Comparison of ENCODE assay signal across 17 cellular contexts in genomic region chr2:83069724-83070123, GRCh38.
A peak's percentile ranks its signal among the peaks of the same experiment; 100 is the strongest.
DNase-seq lines count a peak whose midpoint lies in the region; ATAC-seq and TF ChIP-seq lines count a peak whose summit lies in the region.
"Had no signal": no experiment of that assay in that cellular context is flagged by ENCODE, and none has a peak within 500 bp of the region (broad histone marks: within the 10 kb centered on the region; RNA-seq: fewer than 3 reads in every experiment).

No MANE protein-coding gene starts in this region.

- peaks cover 5% of the 10 kb centered on the region for H3K9me3 Mint-ChIP-seq in stimulated activated memory B cell treated with anti-CD40 and anti-IgM and Interleukin-4, amounts not matched to agents 10 μg/mL and 1 μg/mL and 100 μg/mL, for 72 hours

- TF ChIP-seq CTCF in GM10266 (IDR thresholded peaks at IDR 0.05; ENCODE audit: control insufficient read depth, insufficient read depth, low read depth, missing control alignments): no peak

- no peaks in the 10 kb centered on the region for H3K36me3 Mint-ChIP-seq in stimulated activated memory B cell treated with anti-CD40 and anti-IgM and Interleukin-4, amounts not matched to agents 10 μg/mL and 1 μg/mL and 100 μg/mL, for 72 hours
- H3K36me3 Mint-ChIP-seq: activated naive CD4-positive, alpha-beta T cell treated with anti-CD3 and anti-CD28 coated beads, Interleukin-2, amount 50 U/mL, for 72 hours had no signal

- no peaks in the 10 kb centered on the region for H3K27me3 ChIP-seq in adipocyte (replicated peaks; ENCODE audit: control insufficient read depth, insufficient read depth, low read length)
- H3K27me3 ChIP-seq: BLaER1 treated with 17β-estradiol and CSF1 and Interleukin-3, amounts not matched to agents 10 nM and 100 nM; esophagus muscularis mucosa; neutrophil had no signal

- H3K4me3 Mint-ChIP-seq in stimulated activated memory B cell treated with anti-CD40 and anti-IgM and Interleukin-4, amounts not matched to agents 10 μg/mL and 1 μg/mL and 100 μg/mL, for 72 hours: no peak overlapping the region

- no peaks in the 10 kb centered on the region for H3K4me1 ChIP-seq in adipocyte (ENCODE audit: control insufficient read depth, insufficient read depth, low read length)
- H3K4me1 ChIP-seq: BLaER1 treated with 17β-estradiol and CSF1 and Interleukin-3, amounts not matched to agents 10 nM and 100 nM had no signal

- no peak overlapping the region for H3K27ac Mint-ChIP-seq in stimulated activated memory B cell treated with anti-CD40 and anti-IgM and Interleukin-4, amounts not matched to agents 10 μg/mL and 1 μg/mL and 100 μg/mL, for 72 hours
- H3K27ac Mint-ChIP-seq: activated naive CD4-positive, alpha-beta T cell treated with anti-CD3 and anti-CD28 coated beads, Interleukin-2, amount 50 U/mL, for 72 hours had no signal

- H3K4me3 ChIP-seq in adipocyte (ENCODE audit: low read length): no peak overlapping the region
- H3K4me3 ChIP-seq: BLaER1 treated with 17β-estradiol and CSF1 and Interleukin-3, amounts not matched to agents 10 nM and 100 nM; coronary artery; esophagus muscularis mucosa had no signal

- no peaks in the 10 kb centered on the region for H3K4me1 Mint-ChIP-seq in stimulated activated memory B cell treated with anti-CD40 and anti-IgM and Interleukin-4, amounts not matched to agents 10 μg/mL and 1 μg/mL and 100 μg/mL, for 72 hours

- DNase-seq in EL: peak; percentile 41
- DNase-seq in NCI-H128 (lab: John Stamatoyannopoulos, UW; ENCODE audit: unreplicated experiment): peak; percentile 6
- peak; percentile 52 for DNase-seq in adipocyte (ENCODE audit: low read depth)
- DNase-seq in kidney glomerular epithelial cell (lab: John Stamatoyannopoulos, UW): peak; percentile 11
- DNase-seq in posterior cingulate gyrus: no peak
- DNase-seq in GM10266 (ENCODE audit: extremely low spot score): no peak
- DNase-seq: activated CD8-positive, alpha-beta memory T cell treated with anti-CD3 and anti-CD28 coated beads, Interleukin-2, amount 50 U/mL, for 48 hours; NCI-H1092; NCI-H524 treated with DMSO at 0.1 percent for 48 hours; SIG-M5 had no signal

- no peaks in the 10 kb centered on the region for H3K9me3 ChIP-seq in adipocyte (ENCODE audit: control insufficient read depth, low read length)
- H3K9me3 ChIP-seq: BLaER1 treated with 17β-estradiol and CSF1 and Interleukin-3, amounts not matched to agents 10 nM and 100 nM; esophagus muscularis mucosa; neutrophil had no signal

- intact Hi-C loops in posterior cingulate gyrus (cut with DNase I): no loop called here

- no peak for ATAC-seq in activated CD4-positive, CD25-positive, alpha-beta regulatory T cell treated with anti-CD3 and anti-CD28 coated beads, Interleukin-2, amount 50 U/mL, for 24 hours
- ATAC-seq in stimulated activated memory B cell treated with anti-CD40 and anti-IgM and Interleukin-4, amounts not matched to agents 10 μg/mL and 1 μg/mL and 100 μg/mL, for 72 hours: no peak
- ATAC-seq: activated naive CD4-positive, alpha-beta T cell treated with anti-CD3 and anti-CD28 coated beads, Interleukin-2, amount 50 U/mL, for 72 hours had no signal

- H3K9ac ChIP-seq in adipocyte (ENCODE audit: low read length): no peak overlapping the region
- H3K9ac ChIP-seq: BLaER1 treated with 17β-estradiol and CSF1 and Interleukin-3, amounts not matched to agents 10 nM and 100 nM had no signal

- no peaks in the 10 kb centered on the region for H3K27me3 Mint-ChIP-seq in stimulated activated memory B cell treated with anti-CD40 and anti-IgM and Interleukin-4, amounts not matched to agents 10 μg/mL and 1 μg/mL and 100 μg/mL, for 72 hours

- no peaks in the 10 kb centered on the region for H3K36me3 ChIP-seq in adipocyte (ENCODE audit: control insufficient read depth, insufficient read depth, low read length, severe bottlenecking)
- H3K36me3 ChIP-seq: BLaER1 treated with 17β-estradiol and CSF1 and Interleukin-3, amounts not matched to agents 10 nM and 100 nM; esophagus muscularis mucosa; neutrophil had no signal

Comparison
In these comparisons a context has a peak if more than half of its experiments do, and no peak if none do; other contexts are left out.
1. DNase-seq: peak in EL (single experiment), NCI-H128 (single experiment), adipocyte (single experiment) and kidney glomerular epithelial cell (single experiment); none in posterior cingulate gyrus (0 of 10) and GM10266 (single experiment).